Comparison of ENCODE assay signal across 9 cellular contexts in the genomic region with DNA sequence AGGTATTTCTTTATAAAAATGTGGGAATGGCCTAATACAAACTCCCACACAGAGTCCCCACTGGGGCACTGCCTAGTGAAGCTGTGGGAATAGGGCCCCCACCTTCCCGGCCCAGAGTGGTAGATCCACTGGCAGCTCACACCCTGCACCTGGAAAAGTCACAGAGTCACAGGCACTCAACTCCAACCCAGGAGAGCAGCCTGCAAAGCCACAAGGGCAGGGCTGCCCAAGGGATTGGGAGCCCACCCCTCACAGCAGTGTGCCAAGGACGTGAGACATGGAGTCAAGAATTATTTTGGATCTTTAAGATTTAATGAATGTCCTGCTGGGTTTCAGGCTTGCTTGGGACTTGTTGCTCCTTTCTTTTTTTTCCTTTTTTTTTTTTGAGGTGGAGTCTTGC.
"Had no signal": no experiment of that assay in that cellular context is flagged by ENCODE, and none has a peak within 500 bp of the region (broad histone marks: within the 10 kb centered on the region; RNA-seq: fewer than 3 reads in every experiment).

No MANE protein-coding gene starts in this region.

- DNase-seq: GM23248, GOT3, H7, HFFc6, KG1 had no signal

- H3K36me3 ChIP-seq: HAP-1 had no signal

- H2AFZ ChIP-seq: GM23248 had no signal

- H3K9ac ChIP-seq: GM23248 had no signal

- H3K27ac ChIP-seq: GM23248 had no signal

- H3K4me3 ChIP-seq: GM23248, HAP-1, K562 had no signal

- FAIRE-seq: HTR-8/SVneo, K562 had no signal

- ATAC-seq: HCT116, K562 had no signal
